In genomic region chr18:27311114-27311513, GRCh38 we compare ENCODE assay signal across 1 cellular context.
TF ChIP-seq lines count a peak whose summit lies in the region.

No MANE protein-coding gene starts in this region.

TF ChIP-seq in HepG2, 621 proteins besides CTCF, POLR2A, EP300 and RAD21 (continued from another document):
- TF ChIP-seq, protein P1, sequence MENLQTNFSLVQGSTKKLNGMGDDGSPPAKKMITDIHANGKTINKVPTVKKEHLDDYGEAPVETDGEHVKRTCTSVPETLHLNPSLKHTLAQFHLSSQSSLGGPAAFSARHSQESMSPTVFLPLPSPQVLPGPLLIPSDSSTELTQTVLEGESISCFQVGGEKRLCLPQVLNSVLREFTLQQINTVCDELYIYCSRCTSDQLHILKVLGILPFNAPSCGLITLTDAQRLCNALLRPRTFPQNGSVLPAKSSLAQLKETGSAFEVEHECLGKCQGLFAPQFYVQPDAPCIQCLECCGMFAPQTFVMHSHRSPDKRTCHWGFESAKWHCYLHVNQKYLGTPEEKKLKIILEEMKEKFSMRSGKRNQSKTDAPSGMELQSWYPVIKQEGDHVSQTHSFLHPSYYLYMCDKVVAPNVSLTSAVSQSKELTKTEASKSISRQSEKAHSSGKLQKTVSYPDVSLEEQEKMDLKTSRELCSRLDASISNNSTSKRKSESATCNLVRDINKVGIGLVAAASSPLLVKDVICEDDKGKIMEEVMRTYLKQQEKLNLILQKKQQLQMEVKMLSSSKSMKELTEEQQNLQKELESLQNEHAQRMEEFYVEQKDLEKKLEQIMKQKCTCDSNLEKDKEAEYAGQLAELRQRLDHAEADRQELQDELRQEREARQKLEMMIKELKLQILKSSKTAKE (CRISPR knock-in tag; IDR thresholded peaks at IDR 0.05; ENCODE audit: borderline replicate concordance), result no peak
